ENCODE assay signal across 1 cellular context in genomic region chr2:190880374-190881073, GRCh38.
TF ChIP-seq lines count a peak whose summit lies in the region.

GLS (plus strand) TSS chr2:190880821; CDS start chr2:190881085, 264 bp downstream.

TF ChIP-seq in H1, 55 proteins besides CTCF, POLR2A, EP300 and RAD21 (continued from another document):
- peak; percentile 44; the same call in 1 of the 2 replicates for TF ChIP-seq E2F6 (IDR thresholded peaks at IDR 0.05)
- peak; percentile 98 for TF ChIP-seq TAF1 (IDR thresholded peaks at IDR 0.05; ENCODE audit: low read depth, low read length)
- peak; percentile 12 for TF ChIP-seq EZH2 (IDR thresholded peaks at IDR 0.05; ENCODE audit: low read depth, low read length, severe bottlenecking)
- peak; percentile 47 for TF ChIP-seq CTBP2 (IDR thresholded peaks at IDR 0.05; ENCODE audit: borderline replicate concordance, insufficient read depth, insufficient read length, low read length)
- TF ChIP-seq KDM5A (IDR thresholded peaks at IDR 0.05; ENCODE audit: low read length): no peak
- TF ChIP-seq CBX5 (IDR thresholded peaks at IDR 0.05; ENCODE audit: low read depth, low read length): no peak
- peak; percentile 67 for TF ChIP-seq CREB1 (IDR thresholded peaks at IDR 0.05)
- TF ChIP-seq MAX (IDR thresholded peaks at IDR 0.05): peak; percentile 43; the same call in 1 of the 2 replicates
- peak; percentile 31; the same call in 1 of the 2 replicates for TF ChIP-seq SP4 (IDR thresholded peaks at IDR 0.05; ENCODE audit: low read length)
- peak; percentile 95 for TF ChIP-seq TAF7 (optimal IDR thresholded peaks at IDR 0.05; ENCODE audit: borderline replicate concordance, low read depth, low read length)
- TF ChIP-seq SP2 (IDR thresholded peaks at IDR 0.05; ENCODE audit: low read length): peak; percentile 54
- TF ChIP-seq MAFK (IDR thresholded peaks at IDR 0.05; ENCODE audit: low read depth, low read length): no peak
- TF ChIP-seq SP1 (IDR thresholded peaks at IDR 0.05; ENCODE audit: low read depth, low read length): peak; percentile 93
- peak; percentile 88 for TF ChIP-seq POLR2AphosphoS5 (IDR thresholded peaks at IDR 0.05; ENCODE audit: low read depth, low read length)
- TF ChIP-seq GTF2F1 (IDR thresholded peaks at IDR 0.05; ENCODE audit: borderline replicate concordance, low read depth, low read length): 0 out of 2 replicates have a peak, but pooled peaks have one; percentile 60
- TF ChIP-seq CHD2 (IDR thresholded peaks at IDR 0.05; ENCODE audit: low read length): peak; percentile 72
- no peak for TF ChIP-seq ATF2 (IDR thresholded peaks at IDR 0.05; ENCODE audit: low read length)
- peak in 1 of 2 experiments; percentile 58; a peak in 2 of 4 replicates for TF ChIP-seq SIN3A (conservative IDR thresholded peaks at IDR 0.05 in 1 of 2, IDR thresholded peaks at IDR 0.05 in 1 of 2; ENCODE audit: low read depth in 1 of 2, low read length in 2 of 2)
- TF ChIP-seq HDAC2 (IDR thresholded peaks at IDR 0.05; ENCODE audit: borderline replicate concordance in 1 of 2, low read depth in 2 of 2, low read length in 2 of 2): peak in 1 of 2 experiments; percentile 37; a peak in 2 of 4 replicates
- TF ChIP-seq ASH2L (IDR thresholded peaks at IDR 0.05; ENCODE audit: low read length): peak; percentile 95
- no peak for TF ChIP-seq BACH1 (IDR thresholded peaks at IDR 0.05; ENCODE audit: low read length)
- TF ChIP-seq RBBP5 (IDR thresholded peaks at IDR 0.05; ENCODE audit: borderline replicate concordance, low read depth, low read length): peak; percentile 80; the same call in 1 of the 2 replicates
- peak; percentile 96 for TF ChIP-seq TBP (IDR thresholded peaks at IDR 0.05; ENCODE audit: low read depth, low read length)
